ENCODE assay signal across 8 cellular contexts in the genomic region with DNA sequence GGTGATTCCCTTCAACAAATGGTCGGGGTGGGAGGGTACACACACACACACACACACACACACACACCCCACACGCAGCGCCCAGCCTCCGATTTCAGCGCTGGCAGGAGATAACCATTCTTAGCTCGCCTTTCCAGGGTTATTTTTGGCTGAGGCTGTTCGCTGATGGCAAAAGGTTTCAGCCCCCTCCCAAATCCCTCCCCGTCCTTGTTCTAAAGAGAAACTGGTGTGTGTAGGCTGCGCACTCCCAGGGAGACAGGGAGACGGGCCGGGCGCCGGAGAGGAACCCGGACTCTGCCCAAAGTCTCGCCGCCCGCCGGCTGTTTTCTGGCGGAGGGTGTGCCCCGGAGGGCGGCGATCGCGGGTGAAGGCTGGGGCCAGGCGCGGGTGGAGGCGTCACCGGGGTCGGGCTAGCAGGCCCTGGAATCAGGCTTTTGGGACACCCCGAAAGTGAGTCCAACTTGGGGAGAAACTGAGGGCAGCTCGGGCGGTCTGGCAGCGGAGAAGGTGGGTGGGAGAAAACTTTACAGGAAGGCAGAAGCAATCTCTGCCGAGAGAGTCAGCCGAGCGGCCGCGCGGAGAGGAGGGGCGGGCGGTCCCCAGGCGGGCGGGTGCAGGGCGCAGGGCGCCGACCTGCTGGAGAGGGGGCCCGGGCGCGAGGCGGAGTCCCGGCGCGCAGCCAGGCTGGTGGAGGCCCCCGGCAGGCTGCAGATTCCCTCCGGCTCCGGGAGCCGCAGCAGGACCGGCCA. TPM values are rescaled to one million over a fixed set of nuclear protein-coding genes. Genes with fewer than 3 reads are reported as not detected.
DNase-seq lines count a peak whose midpoint lies in the region; ATAC-seq and TF ChIP-seq lines count a peak whose summit lies in the region.
"Not testable (repeated sequence)": the region's sequence is repeated elsewhere in the genome, so short reads cannot be mapped to it uniquely, and the experiment has no call there.

PGM5 (plus strand) TSS at position 242 of the 749 bp plus-strand sequence. CDS start 517 bp downstream, outside the sequence.

- intact Hi-C loops in lower lobe of right lung (cut with DNase I); psoas muscle (cut with DNase I): not testable (repeated sequence)

- peak within 1 kb of the TSS; percentile 32 for H3K4me3 Mint-ChIP-seq in HFFc6

- H3K4me1 ChIP-seq in ES-I3 (ENCODE audit: insufficient read depth, low read length); lower lobe of right lung; psoas muscle: not testable (repeated sequence)
- peaks cover 0 to 14% (median 0%) of the 10 kb centered on the region in 3 donors for H3K4me1 ChIP-seq in gastroesophageal sphincter

- not testable (repeated sequence) for DNase-seq in HFFc6, brain microvascular endothelial cell
- DNase-seq in WERI-Rb-1 (peak; percentile 15), lower lobe of right lung (peak; percentile 57), psoas muscle (peak; percentile 53 to 77), ureter (ENCODE audit: low spot score) (peak; percentile 58)

- ATAC-seq in gastroesophageal sphincter (peak; percentile 75), lower lobe of right lung (peak; percentile 88), psoas muscle (peak; percentile 78 to 86 (median 82))

- H3K27me3 ChIP-seq in WERI-Rb-1 (ENCODE audit: insufficient read depth, low read depth, severe bottlenecking); brain microvascular endothelial cell (replicated peaks); gastroesophageal sphincter; lower lobe of right lung (ENCODE audit: low read depth); psoas muscle (ENCODE audit: insufficient read depth in 3 of 3, low read length in 2 of 3): not testable (repeated sequence)

- not testable (repeated sequence) for H3K27ac Mint-ChIP-seq in HFFc6

- not testable (repeated sequence) for TF ChIP-seq CTCF in HFFc6 (IDR thresholded peaks at IDR 0.05); WERI-Rb-1 (IDR thresholded peaks at IDR 0.05; ENCODE audit: low read depth, low read length); brain microvascular endothelial cell (IDR thresholded peaks at IDR 0.05; ENCODE audit: low read depth, low read length, missing control alignments); lower lobe of right lung (IDR thresholded peaks at IDR 0.05); psoas muscle (IDR thresholded peaks at IDR 0.05)
- TF ChIP-seq CTCF in gastroesophageal sphincter (IDR thresholded peaks at IDR 0.05), result peak in 2 of 4 experiments; percentile 13 to 14

- H3K36me3 Mint-ChIP-seq in HFFc6 (ENCODE audit: low read depth), result not testable (repeated sequence)

- WGBS in gastroesophageal sphincter (ENCODE audit: low coverage in 1 of 2), 2 donors, result 0% methylated on average over 6 of the region's 58 CpGs
- WGBS in psoas muscle, 3 donors, result 0 to 1% (median 0%) methylated on average over 37 to 55 of the region's 58 CpGs

- H3K9me3 Mint-ChIP-seq in HFFc6, result not testable (repeated sequence)

- H3K9ac ChIP-seq in ES-I3 (ENCODE audit: low read depth, low read length), result peak within 1 kb of the TSS; percentile 40; the same call in 1 of the 2 replicates

- peak within 1 kb of the TSS; percentile 29 for H3K4me3 ChIP-seq in WERI-Rb-1 (ENCODE audit: low read depth, low read length)
- H3K4me3 ChIP-seq in brain microvascular endothelial cell (ENCODE audit: low read depth, low read length), result peak within 1 kb of the TSS; percentile 45
- peak within 1 kb of the TSS; percentile 77 to 92 for H3K4me3 ChIP-seq in gastroesophageal sphincter
- H3K4me3 ChIP-seq in lower lobe of right lung, result peak within 1 kb of the TSS; percentile 57
- H3K4me3 ChIP-seq in psoas muscle, result peak within 1 kb of the TSS; percentile 79

- not testable (repeated sequence) for H3K27me3 Mint-ChIP-seq in HFFc6 (ENCODE audit: insufficient read depth)

- not testable (repeated sequence) for H3K4me1 Mint-ChIP-seq in HFFc6 (ENCODE audit: low read depth)

- not testable (repeated sequence) for H3K36me3 ChIP-seq in ES-I3 (ENCODE audit: insufficient read depth, low read length); WERI-Rb-1; brain microvascular endothelial cell (replicated peaks); gastroesophageal sphincter; lower lobe of right lung; psoas muscle (ENCODE audit: insufficient read depth in 1 of 2, low read depth in 1 of 2)

- not testable (repeated sequence) for H3K9me3 ChIP-seq in ES-I3 (ENCODE audit: control insufficient read depth, insufficient read depth, low read length); WERI-Rb-1 (ENCODE audit: severe bottlenecking); gastroesophageal sphincter; lower lobe of right lung; psoas muscle

- in situ Hi-C loops in brain microvascular endothelial cell (cut with HindIII; ENCODE audit: low pct_ligation_motif_present, low sequenced_read_pairs), result not testable (repeated sequence)

- not testable (repeated sequence) for H3K27ac ChIP-seq in WERI-Rb-1, brain microvascular endothelial cell
- H3K27ac ChIP-seq in gastroesophageal sphincter (peak within 1 kb of the TSS; percentile 91 to 97 (median 92)), lower lobe of right lung (peak within 1 kb of the TSS; percentile 60), psoas muscle (peak within 1 kb of the TSS; percentile 74)

- TF ChIP-seq POLR2A in gastroesophageal sphincter (IDR thresholded peaks at IDR 0.05), result peak; percentile 64

- not testable (repeated sequence) for TF ChIP-seq EP300 in gastroesophageal sphincter (IDR thresholded peaks at IDR 0.05)

RNA-seq across cellular contexts. Expression of gene PGM5, which starts in this region (rescaled TPM):
- under 1 TPM in 5 of 6 experiments, not detected in 1; 0.24 to 0.85 (median 0.35) TPM for total RNA-seq in HFFc6 (2021; fragmentation: NEBNext Ultra II Directional; extraction: Animal tissue kit (Norgen Biotek cat#: 25700))
- total RNA-seq in gastroesophageal sphincter (100 to 1,000 TPM; 502 to 719 (median 699) TPM), lower lobe of right lung (26.3 TPM), psoas muscle (10 to 100 TPM; 15.0 to 54.2 (median 18.4) TPM), ureter (173 TPM)
- 10 to 100 TPM in 2 of 3 donors, 1 to 10 TPM in 1; 3.7 to 11.7 (median 10.2) TPM for polyA plus RNA-seq in psoas muscle

Comparison
In these comparisons a context has a peak if more than half of its experiments do, and no peak if none do; other contexts are left out.
1. RNA of gene PGM5 (total RNA-seq): 502 to 719 TPM in gastroesophageal sphincter, 173 TPM in ureter (single experiment), 26.3 TPM in lower lobe of right lung (single experiment) and 15.0 to 54.2 TPM in psoas muscle; 0.24 to 0.85 TPM in HFFc6; every median in the first group is over 4 times any median in the second.
2. H3K4me3 ChIP-seq: peak in every context shown above with its lines; median percentile 84 in gastroesophageal sphincter; 79 in psoas muscle; 57 in lower lobe of right lung; 45 in brain microvascular endothelial cell; 29 in WERI-Rb-1.
3. Peak in every context shown above with its lines, with median percentiles within 50 percentile points of each other: ATAC-seq.